Comparison of ENCODE assay signal across 8 cellular contexts in the genomic region with DNA sequence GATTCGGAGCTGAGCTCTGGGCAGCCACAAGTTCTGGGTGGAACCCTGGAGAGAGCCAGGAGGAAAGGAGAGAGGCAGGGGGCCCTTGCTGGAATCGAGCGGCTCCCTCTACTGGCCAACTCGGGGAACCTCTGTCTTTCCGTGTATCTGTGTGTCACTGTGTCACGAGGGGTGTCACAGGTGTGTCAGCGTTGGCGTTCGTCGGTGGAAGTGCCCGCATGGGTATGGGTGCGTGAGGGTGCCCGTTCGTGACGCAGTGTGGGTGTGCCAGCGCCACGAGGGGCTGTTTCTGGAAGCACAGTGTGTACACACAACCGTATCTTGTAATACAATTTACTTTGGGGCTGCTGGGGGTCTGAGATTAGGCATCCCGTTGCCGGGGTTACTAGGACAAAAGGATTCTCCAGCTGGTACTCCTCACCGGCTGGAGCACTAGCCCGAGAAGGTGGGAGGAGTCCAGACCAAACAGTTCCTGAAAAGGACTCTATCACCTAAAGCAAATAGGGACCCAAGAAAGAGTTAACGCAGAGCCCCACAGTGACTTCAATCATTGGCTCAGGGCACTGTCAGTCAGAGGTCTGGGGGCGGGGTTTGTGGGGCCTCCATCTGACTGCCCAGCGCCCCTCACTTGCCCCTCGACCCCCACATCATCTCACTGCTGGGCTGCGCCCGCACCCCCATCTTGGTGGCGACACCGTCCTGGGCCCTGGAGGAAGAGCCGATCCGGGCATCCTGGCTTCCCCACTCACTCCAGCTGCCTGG. TPM values are rescaled to one million over a fixed set of nuclear protein-coding genes. Genes with fewer than 3 reads are reported as not detected.
DNase-seq lines count a peak whose midpoint lies in the region; ATAC-seq lines count a peak whose summit lies in the region.

No MANE protein-coding gene starts in this region.

- peaks cover 44% of the 10 kb centered on the region for H3K4me1 Mint-ChIP-seq in activated CD8-positive, alpha-beta memory T cell treated with anti-CD3 and anti-CD28 coated beads, Interleukin-2, amount 10 ng/mL, durations not matched to agents 7 days and 5 days

- H3K4me3 ChIP-seq in HUES64 (ENCODE audit: low read length): peak overlapping the region; percentile 87
- H3K4me3 ChIP-seq in endocrine pancreas (ENCODE audit: control insufficient read depth, insufficient read depth, low read length): no peak overlapping the region
- H3K4me3 ChIP-seq in mesodermal cell (ENCODE audit: extremely low read depth, insufficient read depth, low read length, poor library complexity, severe bottlenecking): peak overlapping the region; percentile 78

- peaks cover 1% of the 10 kb centered on the region for H3K36me3 Mint-ChIP-seq in activated CD8-positive, alpha-beta memory T cell treated with anti-CD3 and anti-CD28 coated beads, Interleukin-2, amount 10 ng/mL, durations not matched to agents 7 days and 5 days

- H3K27me3 ChIP-seq in HUES64 (ENCODE audit: insufficient read depth, low read length) (peaks cover 7% of the 10 kb centered on the region), endocrine pancreas (ENCODE audit: control insufficient read depth, insufficient read depth, low read length) (no peaks in the 10 kb centered on the region)

- H3K9ac ChIP-seq in HUES64 (ENCODE audit: low read depth, low read length) (peak overlapping the region; percentile 38; the same call in 1 of the 2 replicates), endocrine pancreas (ENCODE audit: control insufficient read depth, insufficient read depth, low read length) (peak overlapping the region; percentile 80)

- H3K27ac ChIP-seq in HUES64 (ENCODE audit: low read depth, low read length): peak overlapping the region; percentile 59; the same call in 1 of the 2 replicates
- peak overlapping the region; percentile 82 for H3K27ac ChIP-seq in mesodermal cell (ENCODE audit: low read depth, low read length, severe bottlenecking)

- peak; percentile 37 for ATAC-seq in GM21447 (IDR thresholded peaks at IDR 0.05; ENCODE audit: unreplicated experiment)
- ATAC-seq in activated CD8-positive, alpha-beta memory T cell treated with anti-CD3 and anti-CD28 coated beads, Interleukin-2, amount 10 ng/mL, durations not matched to agents 7 days and 5 days: peak; percentile 60

- no peaks in the 10 kb centered on the region for H3K27me3 Mint-ChIP-seq in activated CD8-positive, alpha-beta memory T cell treated with anti-CD3 and anti-CD28 coated beads, Interleukin-2, amount 10 ng/mL, durations not matched to agents 7 days and 5 days

- peak overlapping the region; percentile 98 for H3K27ac Mint-ChIP-seq in activated CD8-positive, alpha-beta memory T cell treated with anti-CD3 and anti-CD28 coated beads, Interleukin-2, amount 10 ng/mL, durations not matched to agents 7 days and 5 days

- peak overlapping the region; percentile 92 for H3K4me3 Mint-ChIP-seq in activated CD8-positive, alpha-beta memory T cell treated with anti-CD3 and anti-CD28 coated beads, Interleukin-2, amount 10 ng/mL, durations not matched to agents 7 days and 5 days

- under 1% methylated on average over 30 of the region's 32 CpGs for WGBS in HUES64
- 0% methylated on average over 14 to 25 of the region's 32 CpGs for WGBS in mesodermal cell (ENCODE audit: insufficient coverage in 2 of 2), 2 experiments

- H3K36me3 ChIP-seq in HUES64 (ENCODE audit: insufficient read depth, low read length) (no peaks in the 10 kb centered on the region), endocrine pancreas (ENCODE audit: control insufficient read depth, insufficient read depth, low read length) (no peaks in the 10 kb centered on the region), mesodermal cell (ENCODE audit: control insufficient read depth, insufficient read depth, low read length) (peaks cover 2% of the 10 kb centered on the region)

- H3K4me1 ChIP-seq in HUES64 (ENCODE audit: insufficient read depth, low read length) (peaks cover 27% of the 10 kb centered on the region), endocrine pancreas (ENCODE audit: control insufficient read depth, insufficient read depth, low read length) (peaks cover 7% of the 10 kb centered on the region), mesodermal cell (ENCODE audit: control insufficient read depth, insufficient read depth, low read length, poor library complexity, severe bottlenecking) (peaks cover 37% of the 10 kb centered on the region)

- DNase-seq in CMK (ENCODE audit: low read depth): peak; percentile 91
- peak; percentile 67 for DNase-seq in NOMO-1 treated with dmso at 0.1 percent for 144 hours (lab: John Stamatoyannopoulos, UW; ENCODE audit: unreplicated experiment)
- peak; percentile 94 for DNase-seq in activated CD8-positive, alpha-beta memory T cell treated with anti-CD3 and anti-CD28 coated beads, Interleukin-2, amount 10 ng/mL, durations not matched to agents 7 days and 5 days
- DNase-seq in stimulated activated CD8-positive, alpha-beta memory T cell treated with anti-CD3 and anti-CD28 coated beads, Interleukin-15, amount 100 ng/mL, for 48 hours (ENCODE audit: low read depth in 2 of 2): peak; percentile 77 to 78

- H3K9me3 Mint-ChIP-seq in activated CD8-positive, alpha-beta memory T cell treated with anti-CD3 and anti-CD28 coated beads, Interleukin-2, amount 10 ng/mL, durations not matched to agents 7 days and 5 days (ENCODE audit: low read depth): no peaks in the 10 kb centered on the region

- CTCF ChIA-PET in activated CD8-positive, alpha-beta memory T cell treated with anti-CD3 and anti-CD28 coated beads, Interleukin-2, amount 10 ng/mL, durations not matched to agents 7 days and 5 days (lab: Charles Lee): interaction anchor here (1.0 to 4.9 kb wide), 8 partner anchors 8 to 238 kb away, joined by 3 to 23 read pairs (median 4); a partner anchor contains a TSS

- no peaks in the 10 kb centered on the region for H3K9me3 ChIP-seq in HUES64 (ENCODE audit: insufficient read depth, low read depth, low read length)
- H3K9me3 ChIP-seq in endocrine pancreas (ENCODE audit: control insufficient read depth, low read length): no peaks in the 10 kb centered on the region
- no peaks in the 10 kb centered on the region for H3K9me3 ChIP-seq in mesodermal cell (ENCODE audit: control insufficient read depth, low read length)

RNA-seq across cellular contexts. Expression of a gene that starts 2.6 kb away (rescaled TPM):
- polyA plus RNA-seq in HUES64 (2013, experiment 1 of 2): 21.5 TPM
- 21.7 TPM for polyA plus RNA-seq in HUES64 (2013, experiment 2 of 2)
- total RNA-seq in activated CD8-positive, alpha-beta memory T cell treated with anti-CD3 and anti-CD28 coated beads, Interleukin-2, amount 10 ng/mL, durations not matched to agents 7 days and 5 days: 10 to 100 TPM; 33.9 to 44.0 TPM
- polyA plus RNA-seq in mesodermal cell (2013, experiment 1 of 2): 31.3 TPM
- 31.9 TPM for polyA plus RNA-seq in mesodermal cell (2013, experiment 2 of 2)

RNA-seq across cellular contexts. Expression of a gene that starts 27.8 kb away (rescaled TPM):
- polyA plus RNA-seq in HUES64 (2013, experiment 1 of 2): not detected
- not detected for polyA plus RNA-seq in HUES64 (2013, experiment 2 of 2)
- total RNA-seq in activated CD8-positive, alpha-beta memory T cell treated with anti-CD3 and anti-CD28 coated beads, Interleukin-2, amount 10 ng/mL, durations not matched to agents 7 days and 5 days: not detected
- not detected for polyA plus RNA-seq in mesodermal cell (2013, experiment 1 of 2)
- polyA plus RNA-seq in mesodermal cell (2013, experiment 2 of 2): 0.35 TPM

RNA-seq across cellular contexts. Expression of a gene that starts 43.3 kb away (rescaled TPM):
- not detected for polyA plus RNA-seq in HUES64 (2013, experiment 1 of 2)
- not detected for polyA plus RNA-seq in HUES64 (2013, experiment 2 of 2)
- total RNA-seq in activated CD8-positive, alpha-beta memory T cell treated with anti-CD3 and anti-CD28 coated beads, Interleukin-2, amount 10 ng/mL, durations not matched to agents 7 days and 5 days: not detected
- not detected for polyA plus RNA-seq in mesodermal cell (2013, experiment 1 of 2)
- not detected for polyA plus RNA-seq in mesodermal cell (2013, experiment 2 of 2)

RNA-seq across cellular contexts. Expression of a gene that starts 44.6 kb away (rescaled TPM):
- not detected for polyA plus RNA-seq in HUES64 (2013, experiment 1 of 2)
- not detected for polyA plus RNA-seq in HUES64 (2013, experiment 2 of 2)
- total RNA-seq in activated CD8-positive, alpha-beta memory T cell treated with anti-CD3 and anti-CD28 coated beads, Interleukin-2, amount 10 ng/mL, durations not matched to agents 7 days and 5 days: under 1 TPM in 1 of 2 experiments, not detected in 1; 0.30 TPM
- polyA plus RNA-seq in mesodermal cell (2013, experiment 1 of 2): not detected
- not detected for polyA plus RNA-seq in mesodermal cell (2013, experiment 2 of 2)
